In genomic region chr14:32129124-32129523, GRCh38 we compare ENCODE assay signal across 18 cellular contexts. TPM values are rescaled to one million over a fixed set of nuclear protein-coding genes. Genes with fewer than 3 reads are reported as not detected.
DNase-seq lines count a peak whose midpoint lies in the region; ATAC-seq, FAIRE-seq and TF ChIP-seq lines count a peak whose summit lies in the region.
"Had no signal": no experiment of that assay in that cellular context is flagged by ENCODE, and none has a peak within 500 bp of the region (broad histone marks: within the 10 kb centered on the region; RNA-seq: fewer than 3 reads in every experiment).

No MANE protein-coding gene starts in this region.

- 50 to 56% (median 54%) methylated on average over 2 of the region's 2 CpGs for WGBS in heart left ventricle, 4 donors

- H3K4me1 ChIP-seq in heart left ventricle: peaks cover 0 to 29% (median 17%) of the 10 kb centered on the region in 12 donors
- peaks cover 0 to 25% of the 10 kb centered on the region in 2 donors for H3K4me1 ChIP-seq in right atrium auricular region
- H3K4me1 ChIP-seq in uterus: no peaks in the 10 kb centered on the region

- H3K36me3 ChIP-seq in heart left ventricle: peaks cover 0 to 32% (median 0%) of the 10 kb centered on the region in 9 donors
- H3K36me3 ChIP-seq in right atrium auricular region: peaks cover 12% of the 10 kb centered on the region
- H3K36me3 ChIP-seq in bronchial epithelial cell (ENCODE audit: control insufficient read depth, insufficient read depth, low read length): peaks cover 7% of the 10 kb centered on the region
- no peaks in the 10 kb centered on the region for H3K36me3 ChIP-seq in uterus
- H3K36me3 ChIP-seq: brain microvascular endothelial cell had no signal

- TF ChIP-seq POLR2A in heart left ventricle (IDR thresholded peaks at IDR 0.05) (no peak), uterus (IDR thresholded peaks at IDR 0.05) (no peak)

- FAIRE-seq in bronchial epithelial cell (lab: Jason Lieb, UNC): no peak
- FAIRE-seq: A204.1, GM12892 had no signal

- H3K9me3 ChIP-seq in heart left ventricle (peaks cover 0 to 17% (median 0%) of the 10 kb centered on the region in 12 donors), right atrium auricular region (no peaks in the 10 kb centered on the region), uterus (no peaks in the 10 kb centered on the region)

- H3K27me3 ChIP-seq in heart left ventricle (no peaks in the 10 kb centered on the region), right atrium auricular region (no peaks in the 10 kb centered on the region), bronchial epithelial cell (ENCODE audit: control insufficient read depth, insufficient read depth, low read length) (no peaks in the 10 kb centered on the region), uterus (no peaks in the 10 kb centered on the region)
- H3K27me3 ChIP-seq: brain microvascular endothelial cell had no signal

- TF ChIP-seq CTCF in heart left ventricle (IDR thresholded peaks at IDR 0.05) (no peak), right atrium auricular region (IDR thresholded peaks at IDR 0.05) (no peak), bronchial epithelial cell (IDR thresholded peaks at IDR 0.05; ENCODE audit: insufficient read depth, low read length, severe bottlenecking) (no peak), uterus (IDR thresholded peaks at IDR 0.05) (no peak)

- ATAC-seq in heart left ventricle (peak in 2 of 4 donors; percentile 25 to 66), HG03571 (IDR thresholded peaks at IDR 0.05; ENCODE audit: unreplicated experiment) (no peak)
- ATAC-seq: left lobe of liver had no signal

- intact Hi-C loops in heart left ventricle (cut with DNase I) (no loop called here), uterus (cut with DNase I; ENCODE audit: low total_unique reads) (no loop called here)

- peak overlapping the region in 10 of 12 donors; percentile 28 to 61 (median 50) for H3K27ac ChIP-seq in heart left ventricle
- peak overlapping the region in 1 of 2 donors; percentile 22 for H3K27ac ChIP-seq in right atrium auricular region
- H3K27ac ChIP-seq in uterus: peak overlapping the region; percentile 52 to 76
- H3K27ac ChIP-seq: brain microvascular endothelial cell had no signal

- no peak for DNase-seq in heart left ventricle
- DNase-seq in right atrium auricular region (ENCODE audit: low spot score): no peak
- DNase-seq in bronchial epithelial cell (ENCODE audit: low read depth): peak; percentile 75
- peak; percentile 68 for DNase-seq in iris pigment epithelial cell (ENCODE audit: low read depth)
- DNase-seq in uterus: no peak
- no peak for DNase-seq in stimulated activated CD4-positive, alpha-beta T cell treated with anti-CD3 and anti-CD28 coated beads, Interleukin-4, amount 100 ng/mL, for 24 hours
- no peak for DNase-seq in HuH-7.5 (ENCODE audit: low spot score)
- DNase-seq: activated T-cell treated with anti-CD3 and anti-CD28 coated beads, Interleukin-2, amount 50 U/mL, for 1 hour; brain microvascular endothelial cell; DMS 273 treated with DMSO at 0.1 percent for 48 hours; NCI-H524 treated with DMSO at 0.1 percent for 48 hours; occipital lobe; SHP77 treated with DMSO at 0.1 percent for 48 hours; stimulated activated CD4-positive, alpha-beta T cell treated with anti-CD3 and anti-CD28 coated beads, Interleukin-4, amount 100 ng/mL, for 1 hour had no signal

- H3K4me3 ChIP-seq in heart left ventricle (no peak overlapping the region), right atrium auricular region (no peak overlapping the region), bronchial epithelial cell (ENCODE audit: low read depth, low read length) (no peak overlapping the region), uterus (no peak overlapping the region)

RNA-seq across cellular contexts. Expression of gene ARHGAP5, which starts 52.0 kb away (rescaled TPM):
- total RNA-seq in heart left ventricle (100 to 1,000 TPM; 141 to 277 (median 254) TPM), right atrium auricular region (100 to 1,000 TPM; 145 to 160 TPM), bronchial epithelial cell (139 and 150 TPM in 2 replicates), uterus (100 to 1,000 TPM in 3 of 4 donors, 10 to 100 TPM in 1; 83.8 to 298 (median 159) TPM)
- 10 to 100 TPM; 21.0 to 55.2 TPM for polyA plus RNA-seq in heart left ventricle

Comparison
In these comparisons a context has a peak if more than half of its experiments do, and no peak if none do; other contexts are left out.
1. DNase-seq: peak in bronchial epithelial cell (single experiment) and iris pigment epithelial cell (single experiment); none in heart left ventricle (0 of 5), right atrium auricular region (single experiment), uterus (0 of 2), stimulated activated CD4-positive, alpha-beta T cell treated with anti-CD3 and anti-CD28 coated beads, Interleukin-4, amount 100 ng/mL, for 24 hours (single experiment) and HuH-7.5 (single experiment).